Comparison of ENCODE assay signal across 10 cellular contexts in the genomic region with DNA sequence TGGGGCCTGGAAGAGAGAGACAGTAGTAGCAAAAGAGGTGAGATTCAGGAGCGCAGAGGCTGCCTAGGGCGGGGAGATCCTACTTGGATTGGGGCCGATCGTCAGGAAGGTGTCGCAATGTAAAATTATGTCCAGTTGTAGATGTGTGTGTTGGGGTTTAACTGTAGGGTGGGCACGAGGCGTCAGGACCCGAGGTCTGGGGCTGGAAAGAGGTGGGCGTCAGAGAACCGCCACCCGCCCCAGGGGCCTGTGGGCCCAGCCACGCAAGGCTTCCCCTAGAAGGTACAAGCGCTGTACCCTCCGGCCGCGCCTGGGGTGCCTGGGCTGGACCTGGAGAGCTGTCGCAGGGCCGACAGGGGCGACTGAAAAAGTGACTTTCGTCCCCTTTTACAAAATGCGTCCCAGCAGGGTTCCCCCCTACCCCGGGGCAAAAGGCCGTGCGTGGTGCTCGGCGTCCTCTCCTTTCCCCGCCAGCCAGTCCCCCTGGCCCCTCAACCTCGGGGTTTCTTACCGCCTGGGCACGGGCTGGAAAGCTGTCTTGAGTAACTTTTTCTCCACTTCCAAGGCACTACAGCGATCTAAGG. TPM values are rescaled to one million over a fixed set of nuclear protein-coding genes. Genes with fewer than 3 reads are reported as not detected.
DNase-seq lines count a peak whose midpoint lies in the region; ATAC-seq and TF ChIP-seq lines count a peak whose summit lies in the region.
"Had no signal": no experiment of that assay in that cellular context is flagged by ENCODE, and none has a peak within 500 bp of the region (broad histone marks: within the 10 kb centered on the region; RNA-seq: fewer than 3 reads in every experiment).

No MANE protein-coding gene starts in this region.

- no peak for DNase-seq in coronary artery (ENCODE audit: low spot score)
- DNase-seq in mesothelial cell of epicardium (ENCODE audit: low spot score in 2 of 2, unreplicated experiment in 2 of 2): no peak
- DNase-seq in activated naive CD4-positive, alpha-beta T cell treated with anti-CD3 and anti-CD28 coated beads, Interleukin-2, amount 50 U/mL, for 72 hours (ENCODE audit: low spot score in 2 of 2): no peak
- DNase-seq in activated T-cell treated with anti-CD3 and anti-CD28 coated beads, Interleukin-2, amount 50 U/mL, for 4 hours: no peak

- H3K36me3 ChIP-seq in ACC112 (ENCODE audit: insufficient read depth, low read length) (0 out of 2 replicates have a peak, but pooled peaks cover 5% of the 10 kb centered on the region), HEK293 (ENCODE audit: control insufficient read depth in 2 of 2, insufficient read depth in 1 of 2, low read length in 2 of 2) (peaks cover 10 to 29% of the 10 kb centered on the region in 2 experiments)

- H3K36me3 Mint-ChIP-seq in mesothelial cell of epicardium: peaks cover 16% of the 10 kb centered on the region
- H3K36me3 Mint-ChIP-seq in activated naive CD4-positive, alpha-beta T cell treated with anti-CD3 and anti-CD28 coated beads, Interleukin-2, amount 50 U/mL, for 72 hours: peaks cover 4 to 5% of the 10 kb centered on the region in 2 donors
- H3K36me3 Mint-ChIP-seq in activated T-cell treated with anti-CD3 and anti-CD28 coated beads, Interleukin-2, amount 50 U/mL, for 4 hours (ENCODE audit: insufficient read depth): no peaks in the 10 kb centered on the region
- H3K36me3 Mint-ChIP-seq: IgD-negative memory B cell had no signal

- H2AFZ ChIP-seq in ACC112 (ENCODE audit: low read length, unreplicated experiment): no peak overlapping the region

- CTCF ChIA-PET in HEK293 (lab: Yijun Ruan, JAX): interaction anchor here (0.6 kb wide), 2 partner anchors 32 to 1791 kb away, joined by 3 to 4 read pairs; no protein-coding TSS in a partner anchor

- H3K27me3 Mint-ChIP-seq in mesothelial cell of epicardium (ENCODE audit: low read depth): peaks cover 62% of the 10 kb centered on the region
- H3K27me3 Mint-ChIP-seq in activated T-cell treated with anti-CD3 and anti-CD28 coated beads, Interleukin-2, amount 50 U/mL, for 4 hours (ENCODE audit: low read depth): peaks cover 73% of the 10 kb centered on the region

- peak overlapping the region; percentile 81 for H3K27ac Mint-ChIP-seq in mesothelial cell of epicardium
- H3K27ac Mint-ChIP-seq in activated naive CD4-positive, alpha-beta T cell treated with anti-CD3 and anti-CD28 coated beads, Interleukin-2, amount 50 U/mL, for 72 hours: peak overlapping the region in 1 of 2 donors; percentile 81

- no peak for TF ChIP-seq CTCF in HEK293 (tag by site-specific recombination; IDR thresholded peaks at IDR 0.05)
- TF ChIP-seq CTCF in coronary artery (IDR thresholded peaks at IDR 0.05): no peak
- no peak for TF ChIP-seq CTCF in mesothelial cell of epicardium (IDR thresholded peaks at IDR 0.05; ENCODE audit: unreplicated experiment)

- H3K27me3 ChIP-seq in ACC112 (ENCODE audit: insufficient read depth, low read length): no peaks in the 10 kb centered on the region

- H3K4me1 ChIP-seq in ACC112 (ENCODE audit: control insufficient read depth, insufficient read depth, low read length, unreplicated experiment) (peaks cover 4% of the 10 kb centered on the region), HEK293 (ENCODE audit: control insufficient read depth, insufficient read depth, low read length) (0 out of 2 replicates have a peak, but pooled peaks cover 2% of the 10 kb centered on the region)

- H3K9me3 ChIP-seq in HEK293 (ENCODE audit: control insufficient read depth, insufficient read depth, low read depth, low read length): no peaks in the 10 kb centered on the region

- H3K4me3 Mint-ChIP-seq in mesothelial cell of epicardium: peak overlapping the region; percentile 95
- no peak overlapping the region for H3K4me3 Mint-ChIP-seq in activated T-cell treated with anti-CD3 and anti-CD28 coated beads, Interleukin-2, amount 50 U/mL, for 4 hours
- H3K4me3 Mint-ChIP-seq: IgD-negative memory B cell had no signal

- no peaks in the 10 kb centered on the region for H3K9me3 Mint-ChIP-seq in mesothelial cell of epicardium
- no peaks in the 10 kb centered on the region for H3K9me3 Mint-ChIP-seq in activated naive CD4-positive, alpha-beta T cell treated with anti-CD3 and anti-CD28 coated beads, Interleukin-2, amount 50 U/mL, for 72 hours
- H3K9me3 Mint-ChIP-seq in activated T-cell treated with anti-CD3 and anti-CD28 coated beads, Interleukin-2, amount 50 U/mL, for 4 hours: no peaks in the 10 kb centered on the region

- H3K4me3 ChIP-seq in ACC112 (ENCODE audit: low read depth, low read length) (peak overlapping the region; percentile 87), HEK293 (ENCODE audit: low read depth, low read length) (peak overlapping the region; percentile 65), coronary artery (peak overlapping the region; percentile 79)

- POLR2A ChIA-PET in HEK293 (lab: Yijun Ruan, JAX): no interaction called here

- H3K27ac ChIP-seq in ACC112 (ENCODE audit: low read depth, low read length): no peak overlapping the region
- H3K27ac ChIP-seq in HEK293 (ENCODE audit: extremely low read depth, low read depth, low read length): peak overlapping the region; percentile 98
- H3K27ac ChIP-seq in coronary artery: no peak overlapping the region

- peaks cover 28% of the 10 kb centered on the region for H3K4me1 Mint-ChIP-seq in mesothelial cell of epicardium
- H3K4me1 Mint-ChIP-seq in activated T-cell treated with anti-CD3 and anti-CD28 coated beads, Interleukin-2, amount 50 U/mL, for 4 hours (ENCODE audit: low read depth): peaks cover 20% of the 10 kb centered on the region

- ATAC-seq in GM19328 (IDR thresholded peaks at IDR 0.05; ENCODE audit: unreplicated experiment): no peak
- ATAC-seq in activated naive CD4-positive, alpha-beta T cell treated with anti-CD3 and anti-CD28 coated beads, Interleukin-2, amount 50 U/mL, for 72 hours: no peak
- no peak for ATAC-seq in GM21390 (IDR thresholded peaks at IDR 0.05; ENCODE audit: unreplicated experiment)
- ATAC-seq in activated T-cell treated with anti-CD3 and anti-CD28 coated beads, Interleukin-2, amount 50 U/mL, for 4 hours: no peak

- H3K79me2 ChIP-seq in ACC112 (ENCODE audit: control insufficient read depth, insufficient read depth, low read length, unreplicated experiment): peaks cover 14% of the 10 kb centered on the region

TF ChIP-seq in HEK293, 187 proteins besides CTCF, POLR2A, EP300 and RAD21 (continues in another document):
- TF ChIP-seq, protein P1, sequence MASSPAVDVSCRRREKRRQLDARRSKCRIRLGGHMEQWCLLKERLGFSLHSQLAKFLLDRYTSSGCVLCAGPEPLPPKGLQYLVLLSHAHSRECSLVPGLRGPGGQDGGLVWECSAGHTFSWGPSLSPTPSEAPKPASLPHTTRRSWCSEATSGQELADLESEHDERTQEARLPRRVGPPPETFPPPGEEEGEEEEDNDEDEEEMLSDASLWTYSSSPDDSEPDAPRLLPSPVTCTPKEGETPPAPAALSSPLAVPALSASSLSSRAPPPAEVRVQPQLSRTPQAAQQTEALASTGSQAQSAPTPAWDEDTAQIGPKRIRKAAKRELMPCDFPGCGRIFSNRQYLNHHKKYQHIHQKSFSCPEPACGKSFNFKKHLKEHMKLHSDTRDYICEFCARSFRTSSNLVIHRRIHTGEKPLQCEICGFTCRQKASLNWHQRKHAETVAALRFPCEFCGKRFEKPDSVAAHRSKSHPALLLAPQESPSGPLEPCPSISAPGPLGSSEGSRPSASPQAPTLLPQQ (tag by site-specific recombination; IDR thresholded peaks at IDR 0.05): 0 out of 2 replicates have a peak, but pooled peaks have one; percentile 30
- TF ChIP-seq YY2 (tag by site-specific recombination; IDR thresholded peaks at IDR 0.05): no peak
- TF ChIP-seq KLF1 (tag by site-specific recombination; IDR thresholded peaks at IDR 0.05): 0 out of 2 replicates have a peak, but pooled peaks have one; percentile 12
- TF ChIP-seq KLF9 (tag by site-specific recombination; IDR thresholded peaks at IDR 0.05; ENCODE audit: low read depth): no peak
- peak; percentile 67; the same call in 1 of the 2 replicates for TF ChIP-seq ZXDB (tag by site-specific recombination; IDR thresholded peaks at IDR 0.05)
- no peak for TF ChIP-seq ZNF24 (tag by site-specific recombination; IDR thresholded peaks at IDR 0.05)
- TF ChIP-seq ZNF146 (tag by site-specific recombination; IDR thresholded peaks at IDR 0.05): no peak
- no peak for TF ChIP-seq ZNF394 (tag by site-specific recombination; IDR thresholded peaks at IDR 0.05; ENCODE audit: borderline replicate concordance)
- TF ChIP-seq BCL11A (tag by site-specific recombination; IDR thresholded peaks at IDR 0.05; ENCODE audit: low read depth): no peak
- no peak for TF ChIP-seq ZNF324 (tag by site-specific recombination; IDR thresholded peaks at IDR 0.05)
- no peak for TF ChIP-seq ZNF114 (tag by site-specific recombination; IDR thresholded peaks at IDR 0.05)
- no peak for TF ChIP-seq KLF8 (tag by site-specific recombination; IDR thresholded peaks at IDR 0.05)
- TF ChIP-seq ZNF335 (tag by site-specific recombination; conservative IDR thresholded peaks at IDR 0.05): no peak
- no peak for TF ChIP-seq ZNF350 (tag by site-specific recombination; IDR thresholded peaks at IDR 0.05)
- no peak for TF ChIP-seq ZNF521 (tag by site-specific recombination; IDR thresholded peaks at IDR 0.05)
- no peak for TF ChIP-seq ZNF610 (tag by site-specific recombination; IDR thresholded peaks at IDR 0.05; ENCODE audit: borderline replicate concordance)
- TF ChIP-seq ZNF292 (tag by site-specific recombination; IDR thresholded peaks at IDR 0.05; ENCODE audit: borderline replicate concordance, low read depth): no peak

RNA-seq across cellular contexts. Expression of a gene that starts 2.8 kb away (rescaled TPM):
- total RNA-seq in mesothelial cell of epicardium: 40.3 to 45.8 TPM (median 45.2 TPM) in 3 replicates
- not detected for total RNA-seq in activated naive CD4-positive, alpha-beta T cell treated with anti-CD3 and anti-CD28 coated beads, Interleukin-2, amount 50 U/mL, for 72 hours
- under 1 TPM in 1 of 3 donors, not detected in 2; 0.16 TPM for total RNA-seq in activated T-cell treated with anti-CD3 and anti-CD28 coated beads, Interleukin-2, amount 50 U/mL, for 4 hours
- total RNA-seq: OCI-LY7 had no signal

Comparison
In these comparisons a context has a peak if more than half of its experiments do, and no peak if none do; other contexts are left out.
1. RNA of a gene that starts 2.8 kb away (total RNA-seq): 40.3 to 45.8 TPM in mesothelial cell of epicardium; 0.16 TPM in activated T-cell treated with anti-CD3 and anti-CD28 coated beads, Interleukin-2, amount 50 U/mL, for 4 hours and not detected in activated naive CD4-positive, alpha-beta T cell treated with anti-CD3 and anti-CD28 coated beads, Interleukin-2, amount 50 U/mL, for 72 hours; every median in the first group is over 10 times any median in the second.
2. Peak in every context shown above with its lines, with median percentiles within 50 percentile points of each other: H3K4me3 ChIP-seq.